9 cellular contexts compared by ENCODE assay signal in genomic region chr21:44370027-44370735, GRCh38. TPM values are rescaled to one million over a fixed set of nuclear protein-coding genes. Genes with fewer than 3 reads are reported as not detected.
DNase-seq lines count a peak whose midpoint lies in the region; ATAC-seq and TF ChIP-seq lines count a peak whose summit lies in the region.
"Had no signal": no experiment of that assay in that cellular context is flagged by ENCODE, and none has a peak within 500 bp of the region (broad histone marks: within the 10 kb centered on the region; RNA-seq: fewer than 3 reads in every experiment).

No MANE protein-coding gene starts in this region.

- no peak for TF ChIP-seq CTCF in fibroblast of villous mesenchyme (IDR thresholded peaks at IDR 0.05; ENCODE audit: insufficient read depth, low read depth, low read length)

- no peaks in the 10 kb centered on the region for H3K36me3 ChIP-seq in H7 (replicated peaks; ENCODE audit: control insufficient read depth, insufficient read depth, low read length)
- H3K36me3 ChIP-seq: suprapubic skin had no signal

- peak; percentile 95 for DNase-seq in H7
- DNase-seq in NCI-H69 (lab: John Stamatoyannopoulos, UW), result peak; percentile 47
- peak; percentile 50 for DNase-seq in fibroblast of villous mesenchyme (ENCODE audit: low read depth)
- peak; percentile 77 for DNase-seq in renal cortical epithelial cell (ENCODE audit: low read depth)
- no peak for DNase-seq in OCI-M1 (lab: John Stamatoyannopoulos, UW)

- no peak for ATAC-seq in HG03139 (IDR thresholded peaks at IDR 0.05; ENCODE audit: unreplicated experiment)
- ATAC-seq in GM19328 (IDR thresholded peaks at IDR 0.05; ENCODE audit: unreplicated experiment), result no peak

- peak overlapping the region; percentile 8; the same call in 1 of the 2 replicates for H3K4me3 ChIP-seq in H7 (ENCODE audit: insufficient read depth, low read depth, low read length)
- H3K4me3 ChIP-seq in fibroblast of villous mesenchyme (ENCODE audit: low read depth, low read length), result no peak overlapping the region
- H3K4me3 ChIP-seq: lung, suprapubic skin had no signal

- H3K27me3 ChIP-seq in H7 (ENCODE audit: control insufficient read depth, insufficient read depth, low read length), result peaks cover 2% of the 10 kb centered on the region; the same call in 1 of the 2 replicates

RNA-seq across cellular contexts. Expression of gene TRPM2, which starts 16.8 kb away (rescaled TPM):
- total RNA-seq in H7 (2014; rRNA removed; shearing (Covaris generic)), result 0.42 and 0.48 TPM in 2 replicates
- total RNA-seq in fibroblast of villous mesenchyme (under 0.01 and 0.32 TPM in 2 replicates), renal cortical epithelial cell (0.52 and 1.4 TPM in 2 replicates)

RNA-seq across cellular contexts. Expression of gene CFAP410, which starts 31.0 kb away (rescaled TPM):
- total RNA-seq in H7 (2014; rRNA removed; shearing (Covaris generic)), result 17.2 and 20.3 TPM in 2 replicates
- 9.5 and 17.4 TPM in 2 replicates for total RNA-seq in fibroblast of villous mesenchyme
- 7.6 and 13.0 TPM in 2 replicates for total RNA-seq in renal cortical epithelial cell
